14 cellular contexts compared by ENCODE assay signal in the genomic region with DNA sequence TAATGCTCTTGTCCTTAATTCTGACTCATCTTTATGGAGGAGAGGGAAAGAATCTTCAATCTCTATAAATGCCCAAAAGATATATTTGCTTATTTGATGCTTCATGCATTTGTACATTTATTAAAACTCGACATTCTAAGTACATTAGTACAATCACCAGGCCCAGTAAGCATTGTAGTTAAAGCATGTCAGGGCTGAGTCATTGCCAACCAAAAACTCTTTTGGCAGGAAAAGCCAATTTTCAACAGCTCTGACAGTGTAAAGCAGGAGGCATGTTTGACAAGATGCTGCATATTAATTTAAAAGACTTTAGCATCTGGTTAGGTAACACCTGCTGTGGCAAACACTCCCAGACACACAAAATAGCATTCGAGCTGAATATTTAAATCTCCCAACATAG.
DNase-seq lines count a peak whose midpoint lies in the region; ATAC-seq and TF ChIP-seq lines count a peak whose summit lies in the region.
"Had no signal": no experiment of that assay in that cellular context is flagged by ENCODE, and none has a peak within 500 bp of the region (broad histone marks: within the 10 kb centered on the region; RNA-seq: fewer than 3 reads in every experiment).

No MANE protein-coding gene starts in this region.

- no CpG with 5 or more reads among the region's 2 CpGs for WGBS in IMR-90 (ENCODE audit: extremely low coverage in 2 of 2, insufficient read length in 1 of 2), 2 experiments

- TF ChIP-seq CTCF in AG09309 (IDR thresholded peaks at IDR 0.05; ENCODE audit: control insufficient read depth, insufficient read depth, low read depth, low read length, missing control alignments) (no peak), IMR-90 (conservative IDR thresholded peaks at IDR 0.05; ENCODE audit: low read depth, low read length) (no peak)

- TF ChIP-seq RAD21 in IMR-90 (IDR thresholded peaks at IDR 0.05; ENCODE audit: low read length), result no peak

- POLR2A ChIA-PET in IMR-90 (lab: Charles Lee; ENCODE audit: unreplicated experiment), result no interaction called here

- no peak overlapping the region for H2BK15ac ChIP-seq in IMR-90 (ENCODE audit: low read depth, low read length)

- H3K27ac ChIP-seq in IMR-90 (ENCODE audit: insufficient read depth, low read length), result no peak overlapping the region
- H3K27ac ChIP-seq in effector memory CD4-positive, alpha-beta T cell (ENCODE audit: insufficient read depth, low read length, poor library complexity, severe bottlenecking), result no peak overlapping the region
- H3K27ac ChIP-seq: epithelial cell of prostate, neutrophil had no signal

- no peak overlapping the region for H3K27ac Mint-ChIP-seq in activated naive CD4-positive, alpha-beta T cell treated with anti-CD3 and anti-CD28 coated beads, Interleukin-2, amount 50 U/mL, for 72 hours
- H3K27ac Mint-ChIP-seq: activated T-helper 1 cell treated with anti-CD3 and anti-CD28 coated beads, Interleukin-12 subunit alpha, Interleukin-12 subunit beta, Interleukin-2, Interleukin-4 antibody, amounts not matched to agents 30 ng/mL and 10 ng/mL and 1 ng/mL, durations not matched to agents 14 hours and 24 hours and 36 hours; B cell; type B pancreatic cell had no signal

- H3K36me3 ChIP-seq in IMR-90 (ENCODE audit: control insufficient read depth, insufficient read depth, low read length), result no peaks in the 10 kb centered on the region
- H3K36me3 ChIP-seq in effector memory CD4-positive, alpha-beta T cell (ENCODE audit: control insufficient read depth, insufficient read depth, low read length), result no peaks in the 10 kb centered on the region
- H3K36me3 ChIP-seq: neutrophil had no signal

- no peak overlapping the region for H3K9ac ChIP-seq in IMR-90 (ENCODE audit: low read depth, low read length)

- H3K4me3 ChIP-seq in AG09309 (ENCODE audit: control insufficient read depth, low read depth, low read length) (no peak overlapping the region), IMR-90 (ENCODE audit: insufficient read depth, low read depth, low read length) (no peak overlapping the region)
- H3K4me3 ChIP-seq in effector memory CD4-positive, alpha-beta T cell (ENCODE audit: insufficient read depth, low read depth, low read length, poor library complexity, severe bottlenecking), result no peak overlapping the region
- H3K4me3 ChIP-seq: lung had no signal

- H2AK5ac ChIP-seq in IMR-90 (ENCODE audit: low read depth, low read length), result no peak overlapping the region

- intact Hi-C loops in IMR-90 (cut with micrococcal nuclease), result no loop called here

- H2BK120ac ChIP-seq in IMR-90 (ENCODE audit: low read depth, low read length), result no peak overlapping the region

- H3K56ac ChIP-seq in IMR-90 (ENCODE audit: extremely low read depth, insufficient read depth, low read length), result no peak overlapping the region

- no peak for ATAC-seq in IMR-90 (ENCODE audit: low read depth)
- ATAC-seq in activated naive CD4-positive, alpha-beta T cell treated with anti-CD3 and anti-CD28 coated beads, Interleukin-2, amount 50 U/mL, for 72 hours, result no peak

- H3K4ac ChIP-seq in IMR-90 (ENCODE audit: low read depth, low read length), result no peak overlapping the region

- no peak overlapping the region for H2AK9ac ChIP-seq in IMR-90 (replicated peaks; ENCODE audit: low read depth, low read length, poor library complexity)

- in situ Hi-C loops in IMR-90 (cut with MboI; ENCODE audit: low sequenced_read_pairs), result no loop called here

- H3K14ac ChIP-seq in IMR-90 (replicated peaks; ENCODE audit: low read depth, low read length), result no peak overlapping the region

- peak; percentile 1 for DNase-seq in AG09309 (ENCODE audit: low read depth)
- DNase-seq in IMR-90, result peak; percentile 1
- peak; percentile 86 for DNase-seq in astrocyte of the hippocampus (ENCODE audit: low read depth, low spot score)
- peak; percentile 57 for DNase-seq in inferior parietal cortex (ENCODE audit: extremely low spot score)
- no peak for DNase-seq in effector memory CD4-positive, alpha-beta T cell
- no peak for DNase-seq in activated naive CD4-positive, alpha-beta T cell treated with anti-CD3 and anti-CD28 coated beads, Interleukin-2, amount 50 U/mL, for 72 hours (ENCODE audit: low spot score in 2 of 2)
- DNase-seq in NCI-H128 (lab: John Stamatoyannopoulos, UW; ENCODE audit: unreplicated experiment), result no peak
- no peak for DNase-seq in effector CD8-positive, alpha-beta T cell (lab: John Stamatoyannopoulos, UW)

- H3K4me2 ChIP-seq in IMR-90 (ENCODE audit: low read depth, low read length), result no peak overlapping the region

- H4K5ac ChIP-seq in IMR-90 (ENCODE audit: low read depth, low read length), result no peak overlapping the region

- H3K9me3 ChIP-seq in IMR-90 (ENCODE audit: control insufficient read depth, insufficient read depth, low read length), result no peaks in the 10 kb centered on the region
- H3K9me3 ChIP-seq in effector memory CD4-positive, alpha-beta T cell (ENCODE audit: control insufficient read depth, low read length), result no peaks in the 10 kb centered on the region
- H3K9me3 ChIP-seq: neutrophil had no signal

- dilution Hi-C loops in IMR-90 (cut with HindIII; ENCODE audit: low sequenced_read_pairs, unreplicated experiment), result no loop called here

- TF ChIP-seq POLR2A in IMR-90 (IDR thresholded peaks at IDR 0.05; ENCODE audit: low read depth, low read length), result no peak

- no peak overlapping the region for H2BK20ac ChIP-seq in IMR-90 (ENCODE audit: low read depth, low read length)

- H3K27me3 ChIP-seq in IMR-90 (ENCODE audit: control insufficient read depth, insufficient read depth, low read length), result no peaks in the 10 kb centered on the region
- H3K27me3 ChIP-seq in effector memory CD4-positive, alpha-beta T cell (replicated peaks; ENCODE audit: control insufficient read depth, insufficient read depth, low read length, poor library complexity, severe bottlenecking), result no peaks in the 10 kb centered on the region
- H3K27me3 ChIP-seq: neutrophil had no signal

- no peak overlapping the region for H4K91ac ChIP-seq in IMR-90 (ENCODE audit: insufficient read depth, low read depth, low read length)

- H3K79me1 ChIP-seq in IMR-90 (ENCODE audit: low read depth in 1 of 2, low read length in 2 of 2), result no peaks in the 10 kb centered on the region

- H3K9me1 ChIP-seq in IMR-90 (ENCODE audit: insufficient read depth, low read length), result no peaks in the 10 kb centered on the region

- H4K20me1 ChIP-seq in IMR-90 (ENCODE audit: insufficient read depth, low read length), result no peaks in the 10 kb centered on the region

- CTCF ChIA-PET in IMR-90 (lab: Yijun Ruan, JAX), result interaction anchor here (0.7 kb wide), 1 partner anchor 316 kb away, joined by 3 read pairs; no protein-coding TSS in a partner anchor

- BruUV-seq in IMR-90 (replicated peaks; lab: Mats Ljungman, UMichigan), result no TSS peak

- H2BK5ac ChIP-seq in IMR-90 (ENCODE audit: low read depth, low read length, poor library complexity, severe bottlenecking), result no peak overlapping the region

- H3K4me1 ChIP-seq in IMR-90 (ENCODE audit: control insufficient read depth, insufficient read depth, low read length), result no peaks in the 10 kb centered on the region
- H3K4me1 ChIP-seq in effector memory CD4-positive, alpha-beta T cell (ENCODE audit: control insufficient read depth, insufficient read depth, low read length, poor library complexity, severe bottlenecking), result no peaks in the 10 kb centered on the region

- no peak overlapping the region for H4K8ac ChIP-seq in IMR-90 (ENCODE audit: low read depth in 2 of 2, low read length in 2 of 2)

- H3K23ac ChIP-seq in IMR-90 (ENCODE audit: low read depth, low read length), result no peak overlapping the region

- H3K9me3 Mint-ChIP-seq in activated naive CD4-positive, alpha-beta T cell treated with anti-CD3 and anti-CD28 coated beads, Interleukin-2, amount 50 U/mL, for 72 hours, result no peaks in the 10 kb centered on the region
- H3K9me3 Mint-ChIP-seq: activated T-helper 1 cell treated with anti-CD3 and anti-CD28 coated beads, Interleukin-12 subunit alpha, Interleukin-12 subunit beta, Interleukin-2, Interleukin-4 antibody, amounts not matched to agents 30 ng/mL and 10 ng/mL and 1 ng/mL, durations not matched to agents 14 hours and 24 hours and 36 hours; type B pancreatic cell had no signal

- no peaks in the 10 kb centered on the region for H3K36me3 Mint-ChIP-seq in activated naive CD4-positive, alpha-beta T cell treated with anti-CD3 and anti-CD28 coated beads, Interleukin-2, amount 50 U/mL, for 72 hours
- H3K36me3 Mint-ChIP-seq: type B pancreatic cell had no signal

- H3K18ac ChIP-seq in IMR-90 (ENCODE audit: low read depth, low read length), result no peak overlapping the region

- H2AFZ ChIP-seq in IMR-90 (replicated peaks; ENCODE audit: low read length, poor library complexity), result no peak overlapping the region

TF ChIP-seq in IMR-90, 13 proteins besides CTCF, POLR2A, EP300 and RAD21 (continues in another document):
- TF ChIP-seq CEBPB (IDR thresholded peaks at IDR 0.05; ENCODE audit: low read depth, low read length) (no peak), RFX5 (IDR thresholded peaks at IDR 0.05; ENCODE audit: low read depth, low read length) (no peak), NFE2L2 (IDR thresholded peaks at IDR 0.05; ENCODE audit: low read depth, low read length) (no peak), MXI1 (IDR thresholded peaks at IDR 0.05; ENCODE audit: borderline replicate concordance, low read depth, low read length) (no peak), BHLHE40 (IDR thresholded peaks at IDR 0.05; ENCODE audit: low read depth, low read length) (no peak), FOS (IDR thresholded peaks at IDR 0.05; ENCODE audit: low read depth, low read length) (no peak), MAZ (IDR thresholded peaks at IDR 0.05; ENCODE audit: borderline replicate concordance, low read depth, low read length) (no peak), ELK1 (IDR thresholded peaks at IDR 0.05; ENCODE audit: borderline replicate concordance, low read depth, low read length) (no peak), MAFK (IDR thresholded peaks at IDR 0.05; ENCODE audit: low read depth, low read length) (no peak), SMC3 (IDR thresholded peaks at IDR 0.05; ENCODE audit: low read depth, low read length) (no peak), RCOR1 (IDR thresholded peaks at IDR 0.05; ENCODE audit: insufficient replicate concordance, low read length) (no peak)

Comparison
In these comparisons a context has a peak if more than half of its experiments do, and no peak if none do; other contexts are left out.
1. DNase-seq: peak in AG09309 (single experiment), IMR-90 (single experiment), astrocyte of the hippocampus (single experiment) and inferior parietal cortex (single experiment); none in effector memory CD4-positive, alpha-beta T cell (0 of 3), activated naive CD4-positive, alpha-beta T cell treated with anti-CD3 and anti-CD28 coated beads, Interleukin-2, amount 50 U/mL, for 72 hours (0 of 2), NCI-H128 (single experiment) and effector CD8-positive, alpha-beta T cell (single experiment).